ENCODE assay signal across 12 cellular contexts in the genomic region with DNA sequence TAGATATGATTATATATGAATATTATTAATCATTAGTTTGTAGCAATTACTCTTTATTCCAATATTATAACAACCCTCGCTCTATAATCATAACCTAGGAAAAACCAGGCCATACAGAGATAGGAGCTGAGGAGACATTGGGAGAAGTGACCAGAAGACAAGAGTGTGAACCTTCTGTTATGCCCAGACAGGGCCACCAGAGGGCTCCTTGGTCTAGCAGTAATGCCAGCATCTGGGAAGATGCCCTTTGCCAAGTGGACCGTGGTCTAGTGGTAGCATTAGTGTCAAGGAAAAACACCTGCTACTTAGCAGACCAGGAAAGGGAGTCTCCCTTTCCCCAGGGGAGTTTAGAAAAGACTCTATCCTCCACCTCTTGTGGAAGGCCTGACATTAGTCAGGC. TPM values are rescaled to one million over a fixed set of nuclear protein-coding genes. Genes with fewer than 3 reads are reported as not detected.
DNase-seq lines count a peak whose midpoint lies in the region; ATAC-seq and TF ChIP-seq lines count a peak whose summit lies in the region.
"Not testable (repeated sequence)": the region's sequence is repeated elsewhere in the genome, so short reads cannot be mapped to it uniquely, and the experiment has no call there.
"Had no signal": no experiment of that assay in that cellular context is flagged by ENCODE, and none has a peak within 500 bp of the region (broad histone marks: within the 10 kb centered on the region; RNA-seq: fewer than 3 reads in every experiment).

No MANE protein-coding gene starts in this region.

- not testable (repeated sequence) for H3F3A ChIP-seq in GM23338 (replicated peaks; ENCODE audit: low read depth)

- ATAC-seq in GM23338, lower lobe of right lung: not testable (repeated sequence)

- not testable (repeated sequence) for H4K20me1 ChIP-seq in GM23338 (replicated peaks; ENCODE audit: insufficient read depth)

- TF ChIP-seq CTCF in GM23338 (conservative IDR thresholded peaks at IDR 0.05; ENCODE audit: low read depth in 2 of 2) (peak; percentile 39 to 69), lower lobe of right lung (IDR thresholded peaks at IDR 0.05) (peak; percentile 65)

- H3K4me3 Mint-ChIP-seq in GM23338; activated naive CD4-positive, alpha-beta T cell treated with anti-CD3 and anti-CD28 coated beads, Interleukin-2, amount 10 ng/mL, durations not matched to agents 7 days and 5 days: not testable (repeated sequence)

- peaks cover 62% of the 10 kb centered on the region for H3K9me3 Mint-ChIP-seq in GM23338
- H3K9me3 Mint-ChIP-seq in activated naive CD4-positive, alpha-beta T cell treated with anti-CD3 and anti-CD28 coated beads, Interleukin-2, amount 10 ng/mL, durations not matched to agents 7 days and 5 days = peaks cover 12% of the 10 kb centered on the region

- H3K9me2 ChIP-seq in GM23338 (ENCODE audit: insufficient read depth) = not testable (repeated sequence)

- not testable (repeated sequence) for H3K27me3 ChIP-seq in GM23338 (ENCODE audit: insufficient read depth); lower lobe of right lung (ENCODE audit: low read depth)

- not testable (repeated sequence) for H3K4me1 Mint-ChIP-seq in GM23338; activated naive CD4-positive, alpha-beta T cell treated with anti-CD3 and anti-CD28 coated beads, Interleukin-2, amount 10 ng/mL, durations not matched to agents 7 days and 5 days

- H2AFZ ChIP-seq in GM23338 = not testable (repeated sequence)

- H3K36me3 ChIP-seq in GM23338 (ENCODE audit: insufficient read depth) = peaks cover 50% of the 10 kb centered on the region
- not testable (repeated sequence) for H3K36me3 ChIP-seq in lower lobe of right lung

- CTCF ChIA-PET in activated naive CD4-positive, alpha-beta T cell treated with anti-CD3 and anti-CD28 coated beads, Interleukin-2, amount 10 ng/mL, durations not matched to agents 7 days and 5 days (lab: Charles Lee) = interaction anchor here (0.6 to 5.4 kb wide), 11 partner anchors 13 to 339 kb away, joined by 3 to 34 read pairs (median 4); partner anchors contain the start of genes CNGA1 and NIPAL1

- H3K79me2 ChIP-seq in GM23338 (replicated peaks; ENCODE audit: insufficient read depth) = not testable (repeated sequence)

- DNase-seq in AML-193 (lab: John Stamatoyannopoulos, UW) = peak; percentile 17 to 25
- DNase-seq in GM23338 (ENCODE audit: low spot score) = peak; percentile 30
- peak; percentile 1 for DNase-seq in NCI-H2171 treated with DMSO at 0.1 percent for 48 hours (lab: John Stamatoyannopoulos, UW)
- peak; percentile 40 for DNase-seq in UCSD-AML1 (lab: John Stamatoyannopoulos, UW; ENCODE audit: unreplicated experiment)
- DNase-seq in activated naive CD4-positive, alpha-beta T cell treated with anti-CD3 and anti-CD28 coated beads, Interleukin-2, amount 10 ng/mL, durations not matched to agents 7 days and 5 days = peak; percentile 60
- DNase-seq in fibroblast of gingiva (ENCODE audit: low read depth) = peak; percentile 21
- peak; percentile 64 for DNase-seq in lower lobe of right lung
- DNase-seq in stimulated activated CD4-positive, alpha-beta T cell treated with anti-CD3 and anti-CD28 coated beads, Interleukin-4, amount 100 ng/mL, for 1 hour = peak; percentile 35

- not testable (repeated sequence) for H3K27ac Mint-ChIP-seq in GM23338; activated naive CD4-positive, alpha-beta T cell treated with anti-CD3 and anti-CD28 coated beads, Interleukin-2, amount 10 ng/mL, durations not matched to agents 7 days and 5 days

- intact Hi-C loops in lower lobe of right lung (cut with DNase I) = not testable (repeated sequence)

- not testable (repeated sequence) for H3K4me3 ChIP-seq in GM23338, lower lobe of right lung

- H3K36me3 Mint-ChIP-seq in GM23338 (ENCODE audit: low read depth) = peaks cover 48% of the 10 kb centered on the region
- not testable (repeated sequence) for H3K36me3 Mint-ChIP-seq in activated naive CD4-positive, alpha-beta T cell treated with anti-CD3 and anti-CD28 coated beads, Interleukin-2, amount 10 ng/mL, durations not matched to agents 7 days and 5 days

- not testable (repeated sequence) for H3K4me2 ChIP-seq in GM23338

- H3K27ac ChIP-seq in GM23338 (ENCODE audit: low read depth); lower lobe of right lung: not testable (repeated sequence)

- H3K27me3 Mint-ChIP-seq in GM23338 (ENCODE audit: insufficient read depth, low read depth, poor library complexity); activated naive CD4-positive, alpha-beta T cell treated with anti-CD3 and anti-CD28 coated beads, Interleukin-2, amount 10 ng/mL, durations not matched to agents 7 days and 5 days: not testable (repeated sequence)

- not testable (repeated sequence) for H3K9me3 ChIP-seq in lower lobe of right lung

- not testable (repeated sequence) for H3K4me1 ChIP-seq in GM23338 (ENCODE audit: insufficient read depth); lower lobe of right lung

RNA-seq across cellular contexts. Expression of gene CNGA1, which starts 12.9 kb away (rescaled TPM):
- total RNA-seq in GM23338 (2014; rRNA removed; shearing (Covaris generic)) = 2.0 and 3.3 TPM in 2 replicates
- 4.9 and 6.2 TPM in 2 replicates for polyA plus RNA-seq in GM23338 (2016; fragmentation: Nextera tagmentation; extraction: Ambion mirVana)
- total RNA-seq in lower lobe of right lung = 0.53 TPM
- total RNA-seq: activated naive CD8-positive, alpha-beta T cell treated with anti-CD3 and anti-CD28 coated beads, Interleukin-2, amount 10 ng/mL, durations not matched to agents 7 days and 5 days; CD4-positive, CD25-positive, alpha-beta regulatory T cell; mononuclear cell; T-helper 1 cell treated with Interleukin-12 subunit alpha and Interleukin-12 subunit beta and Interleukin-4 antibody, amounts not matched to agents 30 ng/mL and 1 ng/mL, for 36 hours had no signal

RNA-seq across cellular contexts. Expression of gene NIPAL1, which starts 13.0 kb away (rescaled TPM):
- 8.2 and 9.2 TPM in 2 replicates for total RNA-seq in GM23338 (2014; rRNA removed; shearing (Covaris generic))
- 4.5 and 5.3 TPM in 2 replicates for polyA plus RNA-seq in GM23338 (2016; fragmentation: Nextera tagmentation; extraction: Ambion mirVana)
- total RNA-seq in lower lobe of right lung = 1.3 TPM

Comparison
In these comparisons a context has a peak if more than half of its experiments do, and no peak if none do; other contexts are left out.
1. DNase-seq: peak in every context shown above with its lines; median percentile 64 in lower lobe of right lung; 60 in activated naive CD4-positive, alpha-beta T cell treated with anti-CD3 and anti-CD28 coated beads, Interleukin-2, amount 10 ng/mL, durations not matched to agents 7 days and 5 days; 40 in UCSD-AML1; 35 in stimulated activated CD4-positive, alpha-beta T cell treated with anti-CD3 and anti-CD28 coated beads, Interleukin-4, amount 100 ng/mL, for 1 hour; 30 in GM23338; 21 in AML-193; 21 in fibroblast of gingiva; 1 in NCI-H2171 treated with DMSO at 0.1 percent for 48 hours.